17 cellular contexts compared by ENCODE assay signal in genomic region chr11:85737738-85738137, GRCh38. TPM values are rescaled to one million over a fixed set of nuclear protein-coding genes. Genes with fewer than 3 reads are reported as not detected.
A peak's percentile ranks its signal among the peaks of the same experiment; 100 is the strongest.
DNase-seq lines count a peak whose midpoint lies in the region; ATAC-seq, FAIRE-seq and TF ChIP-seq lines count a peak whose summit lies in the region.
"Had no signal": no experiment of that assay in that cellular context is flagged by ENCODE, and none has a peak within 500 bp of the region (broad histone marks: within the 10 kb centered on the region; RNA-seq: fewer than 3 reads in every experiment).

No MANE protein-coding gene starts in this region.

- TF ChIP-seq POLR2A in lower leg skin (IDR thresholded peaks at IDR 0.05), result no peak

- FAIRE-seq in keratinocyte (lab: Jason Lieb, UNC), result no peak
- FAIRE-seq: GM12892 had no signal

- no peaks in the 10 kb centered on the region for H3K27me3 ChIP-seq in CD4-positive, alpha-beta T cell (ENCODE audit: control insufficient read depth, insufficient read depth, low read length)
- H3K27me3 ChIP-seq in keratinocyte (ENCODE audit: control insufficient read depth, extremely low read depth, insufficient read depth, low read length), result no peaks in the 10 kb centered on the region

- H3K79me2 ChIP-seq in keratinocyte (ENCODE audit: control insufficient read depth, insufficient read depth, low read length), result no peaks in the 10 kb centered on the region

- H3K27ac Mint-ChIP-seq in CD4-positive, alpha-beta T cell, result no peak overlapping the region
- no peak overlapping the region for H3K27ac Mint-ChIP-seq in WTC11
- H3K27ac Mint-ChIP-seq: CD14-positive monocyte had no signal

- H4K20me1 ChIP-seq in keratinocyte (ENCODE audit: control insufficient read depth, extremely low read depth, insufficient read depth, low read length), result no peaks in the 10 kb centered on the region

- no peak overlapping the region for H3K27ac ChIP-seq in CD4-positive, alpha-beta T cell (ENCODE audit: low read depth, low read length)
- H3K27ac ChIP-seq in keratinocyte (ENCODE audit: control insufficient read depth, insufficient read depth, low read length), result no peak overlapping the region
- H3K27ac ChIP-seq: coronary artery, psoas muscle, thoracic aorta had no signal

- no peak overlapping the region for H3K9ac ChIP-seq in keratinocyte (ENCODE audit: control insufficient read depth, extremely low read depth, insufficient read depth, low read length)

- peak overlapping the region; percentile 35 for H2AFZ ChIP-seq in keratinocyte (ENCODE audit: control insufficient read depth, low read length)

- H3K4me1 ChIP-seq in keratinocyte (ENCODE audit: control insufficient read depth, extremely low read depth, insufficient read depth, low read length), result peaks cover 9% of the 10 kb centered on the region
- H3K4me1 ChIP-seq: psoas muscle had no signal

- TF ChIP-seq CTCF in CD4-positive, alpha-beta T cell (IDR thresholded peaks at IDR 0.05), result no peak
- TF ChIP-seq CTCF in WTC11 (IDR thresholded peaks at IDR 0.05) (no peak), keratinocyte (optimal IDR thresholded peaks at IDR 0.05 in 1 of 3, IDR thresholded peaks at IDR 0.05 in 1 of 3, conservative IDR thresholded peaks at IDR 0.05 in 1 of 3; ENCODE audit: extremely low read depth in 1 of 3, insufficient read depth in 2 of 3, low read length in 3 of 3) (no peak), lower leg skin (IDR thresholded peaks at IDR 0.05) (no peak)

- no peaks in the 10 kb centered on the region for H3K36me3 ChIP-seq in keratinocyte (ENCODE audit: control insufficient read depth in 2 of 2, extremely low read depth in 1 of 2, insufficient read depth in 2 of 2, low read length in 2 of 2)
- H3K36me3 ChIP-seq: thoracic aorta had no signal

- no peaks in the 10 kb centered on the region for H3K9me1 ChIP-seq in keratinocyte (ENCODE audit: control insufficient read depth, extremely low read depth, insufficient read depth, low read length)

- H3K36me3 Mint-ChIP-seq in CD4-positive, alpha-beta T cell (ENCODE audit: low read depth), result peaks cover 39% of the 10 kb centered on the region
- H3K36me3 Mint-ChIP-seq in WTC11, result no peaks in the 10 kb centered on the region
- H3K36me3 Mint-ChIP-seq: CD14-positive monocyte had no signal

- WGBS in lower leg skin, 2 donors, result 59 to 60% methylated on average over 2 of the region's 2 CpGs

- peaks cover 46% of the 10 kb centered on the region for H3K4me1 Mint-ChIP-seq in CD4-positive, alpha-beta T cell (ENCODE audit: low read depth)
- H3K4me1 Mint-ChIP-seq in WTC11, result peaks cover 17% of the 10 kb centered on the region

- CTCF ChIA-PET in CD4-positive, alpha-beta T cell (lab: Charles Lee), result interaction anchor here (1.6 kb wide), 1 partner anchor 117 kb away, joined by 5 read pairs; the partner anchor contains the start of gene CCDC83
- CTCF ChIA-PET in WTC11 (lab: Charles Lee), result no interaction called here

- no peaks in the 10 kb centered on the region for H3K9me3 Mint-ChIP-seq in CD4-positive, alpha-beta T cell
- H3K9me3 Mint-ChIP-seq in WTC11, result no peaks in the 10 kb centered on the region

- no peak for ATAC-seq in CD4-positive, alpha-beta T cell (ENCODE audit: poor library complexity)
- peak; percentile 53 for ATAC-seq in WTC11
- no peak for ATAC-seq in GM18909 (IDR thresholded peaks at IDR 0.05; ENCODE audit: poor library complexity, unreplicated experiment)
- no peak for ATAC-seq in HG03095 (IDR thresholded peaks at IDR 0.05; ENCODE audit: unreplicated experiment)
- ATAC-seq: psoas muscle had no signal

- H3K4me3 ChIP-seq in keratinocyte (ENCODE audit: control insufficient read depth in 2 of 3, extremely low read depth in 1 of 3, insufficient read depth in 2 of 3, low read depth in 1 of 3, low read length in 3 of 3) (no peak overlapping the region), lower leg skin (ENCODE audit: low read depth, poor library complexity, severe bottlenecking) (no peak overlapping the region)
- H3K4me3 ChIP-seq: coronary artery, psoas muscle, thoracic aorta had no signal

- dilution Hi-C loops in keratinocyte (cut with MboI; ENCODE audit: extremely low pct_ligation_motif_present, low sequenced_read_pairs), result no loop called here

- H3K9me3 ChIP-seq in CD4-positive, alpha-beta T cell (ENCODE audit: control insufficient read depth, low read length), result no peaks in the 10 kb centered on the region
- no peaks in the 10 kb centered on the region for H3K9me3 ChIP-seq in keratinocyte (ENCODE audit: control insufficient read depth, low read depth, low read length)
- H3K9me3 ChIP-seq: psoas muscle, thoracic aorta had no signal

- H3K4me2 ChIP-seq in keratinocyte (ENCODE audit: control insufficient read depth, extremely low read depth, insufficient read depth, low read depth, low read length), result peak overlapping the region; percentile 4

- intact Hi-C loops in CD4-positive, alpha-beta T cell (cut with DNase I, micrococcal nuclease), result no loop called here
- intact Hi-C loops in lower leg skin (cut with DNase I; ENCODE audit: low total_unique reads), result no loop called here

- POLR2A ChIA-PET in CD4-positive, alpha-beta T cell (lab: Charles Lee), result interaction anchor here (1.2 kb wide), 1 partner anchor 72 kb away, joined by 5 read pairs; no protein-coding TSS in a partner anchor
- POLR2A ChIA-PET in WTC11 (lab: Charles Lee), result no interaction called here

- peak overlapping the region; percentile 42 for H3K4me3 Mint-ChIP-seq in CD4-positive, alpha-beta T cell
- H3K4me3 Mint-ChIP-seq in WTC11, result no peak overlapping the region
- H3K4me3 Mint-ChIP-seq: CD14-positive monocyte had no signal

- no peaks in the 10 kb centered on the region for H3K27me3 Mint-ChIP-seq in CD4-positive, alpha-beta T cell
- H3K27me3 Mint-ChIP-seq in WTC11 (ENCODE audit: low read depth), result no peaks in the 10 kb centered on the region

- DNase-seq in CD4-positive, alpha-beta T cell, result no peak
- DNase-seq in CMK (ENCODE audit: low read depth) (peak; percentile 11), WTC11 (ENCODE audit: low spot score) (no peak), keratinocyte (ENCODE audit: low read depth, low spot score) (no peak), lower leg skin (ENCODE audit: low spot score in 2 of 2) (no peak)
- DNase-seq: anterior cingulate cortex, EL, left cardiac atrium, NCI-H1930, NCI-H748 treated with DMSO at 0.1 percent for 48 hours, psoas muscle had no signal

TF ChIP-seq in WTC11, 78 proteins besides CTCF, POLR2A, EP300 and RAD21 (continues in another document):
- no peak for TF ChIP-seq ZNF263 (CRISPR knock-in tag; IDR thresholded peaks at IDR 0.05; ENCODE audit: low read depth)
- TF ChIP-seq ZMAT4 (CRISPR knock-in tag; IDR thresholded peaks at IDR 0.05), result no peak
- TF ChIP-seq, protein P1, sequence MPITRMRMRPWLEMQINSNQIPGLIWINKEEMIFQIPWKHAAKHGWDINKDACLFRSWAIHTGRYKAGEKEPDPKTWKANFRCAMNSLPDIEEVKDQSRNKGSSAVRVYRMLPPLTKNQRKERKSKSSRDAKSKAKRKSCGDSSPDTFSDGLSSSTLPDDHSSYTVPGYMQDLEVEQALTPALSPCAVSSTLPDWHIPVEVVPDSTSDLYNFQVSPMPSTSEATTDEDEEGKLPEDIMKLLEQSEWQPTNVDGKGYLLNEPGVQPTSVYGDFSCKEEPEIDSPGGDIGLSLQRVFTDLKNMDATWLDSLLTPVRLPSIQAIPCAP (CRISPR knock-in tag; IDR thresholded peaks at IDR 0.05), result no peak
- no peak for TF ChIP-seq GRHL2 (CRISPR knock-in tag; IDR thresholded peaks at IDR 0.05; ENCODE audit: insufficient replicate concordance, severe bottlenecking)
- no peak for TF ChIP-seq JUN (CRISPR knock-in tag; IDR thresholded peaks at IDR 0.05)
- no peak for TF ChIP-seq STAT6 (CRISPR knock-in tag; conservative IDR thresholded peaks at IDR 0.05; ENCODE audit: low read depth)
- TF ChIP-seq KAT7 (CRISPR knock-in tag; IDR thresholded peaks at IDR 0.05; ENCODE audit: borderline replicate concordance), result no peak

RNA-seq across cellular contexts. Expression of gene CCDC89, which starts 51.7 kb away (rescaled TPM):
- not detected for total RNA-seq in CD4-positive, alpha-beta T cell
- total RNA-seq in WTC11 (2021), result not detected in 3 replicates
- 0.09 to 0.54 TPM (median 0.31 TPM) in 3 replicates for polyA plus RNA-seq in keratinocyte
- polyA plus RNA-seq in keratinocyte (2011; ENCODE audit: low read depth), result 0.81 TPM
- 0.13 and 0.22 TPM in 2 replicates for polyA plus RNA-seq in keratinocyte (2011; cell fraction: cytosol; rRNA removed)
- polyA plus RNA-seq in keratinocyte (2011; cell fraction: nucleus; rRNA removed), result 0.23 and 0.37 TPM in 2 replicates
- 0.23 and 0.36 TPM in 2 replicates for polyA plus RNA-seq in keratinocyte (2012; ENCODE audit: low replicate concordance)
- polyA minus RNA-seq in keratinocyte, result 0.30 to 0.32 TPM in 2 of 3 replicates, not detected in the other
- not detected for polyA minus RNA-seq in keratinocyte (2011; cell fraction: cytosol; rRNA and poly(A)+ RNA removed)
- 1.2 TPM in 1 of 2 replicates, not detected in the other for polyA minus RNA-seq in keratinocyte (2011; cell fraction: nucleus; rRNA and poly(A)+ RNA removed)
- total RNA-seq in lower leg skin, result 1 to 10 TPM in 2 of 4 donors, under 1 TPM in 2; 0.21 to 3.4 (median 1.0) TPM
- polyA plus RNA-seq: CD14-positive monocyte had no signal
